In the genomic region with DNA sequence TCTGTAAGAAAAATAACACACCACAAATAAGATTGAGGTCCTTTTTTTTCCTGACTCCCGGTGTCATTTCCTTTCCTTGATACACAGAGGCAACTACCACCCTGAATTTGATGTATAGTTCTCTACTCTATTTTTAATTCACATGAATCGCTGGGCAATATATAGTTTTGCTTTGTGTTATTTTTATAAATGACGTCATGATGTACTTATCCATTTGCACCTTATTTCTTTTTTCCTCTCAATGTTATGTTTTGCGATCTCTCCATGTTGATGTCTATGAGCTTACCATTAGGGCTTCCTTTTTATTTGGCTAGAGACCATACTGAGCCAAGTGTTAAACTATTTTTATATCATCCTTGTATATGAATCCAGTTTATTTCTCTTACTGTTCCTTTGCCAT, we compare ENCODE assay signal across 31 cellular contexts.
"Had no signal": no experiment of that assay in that cellular context is flagged by ENCODE, and none has a peak within 500 bp of the region (broad histone marks: within the 10 kb centered on the region; RNA-seq: fewer than 3 reads in every experiment).

No MANE protein-coding gene starts in this region.

- ATAC-seq: natural killer cell; psoas muscle; right cardiac atrium; sciatic nerve; stimulated activated memory B cell treated with anti-CD40 and anti-IgM and Interleukin-4, amounts not matched to agents 10 μg/mL and 1 μg/mL and 100 μg/mL, for 72 hours; stimulated activated naive CD8-positive, alpha-beta T cell treated with anti-CD3 and anti-CD28 coated beads, Interleukin-15, amount 100 ng/mL, for 72 hours; stimulated activated naive CD8-positive, alpha-beta T cell treated with anti-CD3 and anti-CD28 coated beads, Interleukin-15, Interleukin-2, amounts not matched to agents 100 U/mL and 50 U/mL, for 24 hours; upper lobe of right lung had no signal

- H3K27me3 Mint-ChIP-seq: stimulated activated memory B cell treated with anti-CD40 and anti-IgM and Interleukin-4, amounts not matched to agents 10 μg/mL and 1 μg/mL and 100 μg/mL, for 72 hours; stimulated activated naive CD8-positive, alpha-beta T cell treated with anti-CD3 and anti-CD28 coated beads, Interleukin-15, amount 100 ng/mL, for 72 hours; type B pancreatic cell had no signal

- H3K36me3 Mint-ChIP-seq: natural killer cell; stimulated activated memory B cell treated with anti-CD40 and anti-IgM and Interleukin-4, amounts not matched to agents 10 μg/mL and 1 μg/mL and 100 μg/mL, for 72 hours had no signal

- H3K4me1 ChIP-seq: parathyroid adenoma, spleen, upper lobe of right lung, uterus had no signal

- H2AFZ ChIP-seq: neural progenitor cell, parathyroid adenoma had no signal

- H3K27me3 ChIP-seq: ovary, suprapubic skin, testis, tibial artery, transverse colon, upper lobe of right lung, uterus had no signal

- H3K4me2 ChIP-seq: neural progenitor cell, smooth muscle cell had no signal

- H3K4me3 ChIP-seq: neural progenitor cell, ovary, psoas muscle, skin epidermis, smooth muscle cell, spleen, suprapubic skin, testis, tibial artery, transverse colon, upper lobe of right lung, uterus had no signal

- DNase-seq: natural killer cell; occipital lobe; ovary; posterior cingulate gyrus; psoas muscle; right cardiac atrium; spleen; stimulated activated CD4-positive, alpha-beta T cell treated with anti-CD3 and anti-CD28 coated beads, Interleukin-12 subunit alpha, Interleukin-12 subunit beta, amount 100 ng/mL, for 4 hours; stimulated activated CD4-positive, alpha-beta T cell treated with anti-CD3 and anti-CD28 coated beads, Interleukin-1b, Interleukin-23, amount 100 ng/mL, for 48 hours; stimulated activated CD4-positive, alpha-beta T cell treated with anti-CD3 and anti-CD28 coated beads, Interleukin-4, amount 100 ng/mL, for 1 hour; stimulated activated CD4-positive, alpha-beta T cell treated with anti-CD3 and anti-CD28 coated beads, Interleukin-4, amount 100 ng/mL, for 4 hours; stimulated activated CD8-positive, alpha-beta memory T cell treated with anti-CD3 and anti-CD28 coated beads, Interleukin-4, amount 100 ng/mL, for 48 hours; stimulated activated naive CD4-positive, alpha-beta T cell; stimulated activated naive CD8-positive, alpha-beta T cell treated with anti-CD3 and anti-CD28 coated beads, Interleukin-15, amount 100 ng/mL, for 72 hours; stimulated activated naive CD8-positive, alpha-beta T cell treated with anti-CD3 and anti-CD28 coated beads, Interleukin-15, Interleukin-2, amounts not matched to agents 100 U/mL and 50 U/mL, for 24 hours; substantia nigra; testis; tibial artery; transverse colon; upper lobe of right lung; uterus had no signal

- H3K79me2 ChIP-seq: parathyroid adenoma had no signal

- H3K9me3 Mint-ChIP-seq: nephron, type B pancreatic cell had no signal

- H3K36me3 ChIP-seq: neural progenitor cell, ovary, spleen, suprapubic skin, transverse colon, upper lobe of right lung, uterus had no signal

- H3K4me3 Mint-ChIP-seq: natural killer cell; nephron; neural progenitor cell; stimulated activated memory B cell treated with anti-CD40 and anti-IgM and Interleukin-4, amounts not matched to agents 10 μg/mL and 1 μg/mL and 100 μg/mL, for 72 hours; stimulated activated naive CD8-positive, alpha-beta T cell treated with anti-CD3 and anti-CD28 coated beads, Interleukin-15, amount 100 ng/mL, for 72 hours; type B pancreatic cell had no signal

- H3K27ac Mint-ChIP-seq: natural killer cell; nephron; neural progenitor cell; progenitor cell of endocrine pancreas; stimulated activated memory B cell treated with anti-CD40 and anti-IgM and Interleukin-4, amounts not matched to agents 10 μg/mL and 1 μg/mL and 100 μg/mL, for 72 hours; stimulated activated naive CD8-positive, alpha-beta T cell treated with anti-CD3 and anti-CD28 coated beads, Interleukin-15, amount 100 ng/mL, for 72 hours; type B pancreatic cell had no signal

- H3K9me3 ChIP-seq: ovary, psoas muscle, spleen, suprapubic skin, testis, tibial artery, transverse colon, upper lobe of right lung, uterus had no signal

- H3K9ac ChIP-seq: neural progenitor cell, parathyroid adenoma had no signal

- H3K4me1 Mint-ChIP-seq: natural killer cell; stimulated activated memory B cell treated with anti-CD40 and anti-IgM and Interleukin-4, amounts not matched to agents 10 μg/mL and 1 μg/mL and 100 μg/mL, for 72 hours; stimulated activated naive CD8-positive, alpha-beta T cell treated with anti-CD3 and anti-CD28 coated beads, Interleukin-15, amount 100 ng/mL, for 72 hours had no signal

- H3K27ac ChIP-seq: neural progenitor cell, ovary, parathyroid adenoma, psoas muscle, skin epidermis, spleen, suprapubic skin, testis, tibial artery, transverse colon, upper lobe of right lung, uterus had no signal
